Comparison of ENCODE assay signal across 31 cellular contexts in genomic region chr6:47149070-47149469, GRCh38.
"Had no signal": no experiment of that assay in that cellular context is flagged by ENCODE, and none has a peak within 500 bp of the region (broad histone marks: within the 10 kb centered on the region; RNA-seq: fewer than 3 reads in every experiment).

No MANE protein-coding gene starts in this region.

- ATAC-seq: activated CD4-positive, alpha-beta T cell treated with anti-CD3 and anti-CD28 coated beads for 36 hours; activated CD8-positive, alpha-beta memory T cell treated with anti-CD3 and anti-CD28 coated beads, Interleukin-2, amount 10 ng/mL, durations not matched to agents 7 days and 5 days; activated CD8-positive, alpha-beta T cell treated with anti-CD3 and anti-CD28 coated beads, Interleukin-2, amount 10 ng/mL, durations not matched to agents 7 days and 5 days; activated naive CD4-positive, alpha-beta T cell treated with anti-CD3 and anti-CD28 coated beads, Interleukin-2, amount 50 U/mL, for 72 hours; heart left ventricle had no signal

- H3K4me3 Mint-ChIP-seq: activated CD4-positive, alpha-beta memory T cell treated with anti-CD3 and anti-CD28 coated beads for 36 hours; activated CD4-positive, alpha-beta T cell treated with anti-CD3 and anti-CD28 coated beads for 36 hours; activated CD4-positive, alpha-beta T cell treated with anti-CD3 and anti-CD28 coated beads, Interleukin-2, amount 10 ng/mL, durations not matched to agents 24 days and 14 days; activated CD8-positive, alpha-beta memory T cell treated with anti-CD3 and anti-CD28 coated beads, Interleukin-2, amount 10 ng/mL, durations not matched to agents 7 days and 5 days; activated CD8-positive, alpha-beta T cell treated with anti-CD3 and anti-CD28 coated beads, Interleukin-2, amount 10 ng/mL, durations not matched to agents 7 days and 5 days; activated naive CD4-positive, alpha-beta T cell treated with anti-CD3 and anti-CD28 coated beads, Interleukin-2, amount 10 ng/mL, durations not matched to agents 7 days and 5 days; activated naive CD8-positive, alpha-beta T cell treated with anti-CD3 and anti-CD28 coated beads, Interleukin-2, amount 10 ng/mL, durations not matched to agents 7 days and 5 days; activated T-helper 1 cell treated with anti-CD3 and anti-CD28 coated beads, Interleukin-12 subunit alpha, Interleukin-12 subunit beta, Interleukin-2, Interleukin-4 antibody, amounts not matched to agents 30 ng/mL and 10 ng/mL and 1 ng/mL, durations not matched to agents 14 hours and 24 hours and 36 hours; brain had no signal

- H3K27ac Mint-ChIP-seq: activated CD4-positive, alpha-beta memory T cell treated with anti-CD3 and anti-CD28 coated beads for 36 hours; activated CD4-positive, alpha-beta T cell treated with anti-CD3 and anti-CD28 coated beads for 36 hours; activated CD4-positive, alpha-beta T cell treated with anti-CD3 and anti-CD28 coated beads, Interleukin-2, amount 10 ng/mL, durations not matched to agents 24 days and 14 days; activated CD8-positive, alpha-beta memory T cell treated with anti-CD3 and anti-CD28 coated beads, Interleukin-2, amount 10 ng/mL, durations not matched to agents 7 days and 5 days; activated CD8-positive, alpha-beta T cell treated with anti-CD3 and anti-CD28 coated beads, Interleukin-2, amount 10 ng/mL, durations not matched to agents 7 days and 5 days; activated naive CD4-positive, alpha-beta T cell treated with anti-CD3 and anti-CD28 coated beads, Interleukin-2, amount 10 ng/mL, durations not matched to agents 7 days and 5 days; activated naive CD4-positive, alpha-beta T cell treated with anti-CD3 and anti-CD28 coated beads, Interleukin-2, amount 50 U/mL, for 72 hours; activated naive CD8-positive, alpha-beta T cell treated with anti-CD3 and anti-CD28 coated beads, Interleukin-2, amount 10 ng/mL, durations not matched to agents 7 days and 5 days; activated T-helper 1 cell treated with anti-CD3 and anti-CD28 coated beads, Interleukin-12 subunit alpha, Interleukin-12 subunit beta, Interleukin-2, Interleukin-4 antibody, amounts not matched to agents 30 ng/mL and 10 ng/mL and 1 ng/mL, durations not matched to agents 14 hours and 24 hours and 36 hours; activated T-helper 2 cell treated with anti-CD3 and anti-CD28 coated beads, Interferon-gamma antibody, Interleukin-2, Interleukin-4, amounts not matched to agents 10 μg/mL and 5 μg/mL and 100 μg/mL, durations not matched to agents 14 hours and 24 hours and 36 hours; brain had no signal

- H3K27me3 ChIP-seq: ascending aorta, breast epithelium, cardiac muscle cell, colonic mucosa, esophagus squamous epithelium, heart left ventricle had no signal

- H3K4me1 ChIP-seq: ascending aorta, breast epithelium, colonic mucosa had no signal

- H3K36me3 ChIP-seq: ascending aorta, breast epithelium, cardiac muscle cell, colonic mucosa, esophagus squamous epithelium, heart left ventricle had no signal

- H3K9me3 ChIP-seq: ascending aorta, breast epithelium, colonic mucosa, esophagus squamous epithelium had no signal

- H3K27ac ChIP-seq: ascending aorta, breast epithelium, cardiac muscle cell, colonic mucosa, epithelial cell of prostate, esophagus squamous epithelium, heart left ventricle had no signal

- H3K36me3 Mint-ChIP-seq: activated CD4-positive, alpha-beta memory T cell treated with anti-CD3 and anti-CD28 coated beads for 36 hours; activated CD8-positive, alpha-beta memory T cell treated with anti-CD3 and anti-CD28 coated beads, Interleukin-2, amount 10 ng/mL, durations not matched to agents 7 days and 5 days; activated naive CD4-positive, alpha-beta T cell treated with anti-CD3 and anti-CD28 coated beads, Interleukin-2, amount 10 ng/mL, durations not matched to agents 7 days and 5 days; activated naive CD4-positive, alpha-beta T cell treated with anti-CD3 and anti-CD28 coated beads, Interleukin-2, amount 50 U/mL, for 72 hours; activated naive CD8-positive, alpha-beta T cell treated with anti-CD3 and anti-CD28 coated beads, Interleukin-2, amount 10 ng/mL, durations not matched to agents 7 days and 5 days; brain had no signal

- DNase-seq: activated CD4-positive, alpha-beta memory T cell treated with anti-CD3 and anti-CD28 coated beads for 36 hours; activated CD4-positive, alpha-beta T cell treated with anti-CD3 and anti-CD28 coated beads for 36 hours; activated CD4-positive, alpha-beta T cell treated with anti-CD3 and anti-CD28 coated beads, Interleukin-2, amount 10 ng/mL, durations not matched to agents 24 days and 14 days; activated CD4-positive, CD25-positive, alpha-beta regulatory T cell; activated CD4-positive, CD25-positive, alpha-beta regulatory T cell treated with anti-CD3 and anti-CD28 coated beads, Interleukin-2, amount 50 U/mL, for 72 hours; activated CD8-positive, alpha-beta memory T cell treated with anti-CD3 and anti-CD28 coated beads, Interleukin-2, amount 10 ng/mL, durations not matched to agents 7 days and 5 days; activated CD8-positive, alpha-beta memory T cell treated with anti-CD3 and anti-CD28 coated beads, Interleukin-2, amount 50 U/mL, for 4 hours; activated CD8-positive, alpha-beta T cell treated with anti-CD3 and anti-CD28 coated beads, Interleukin-2, amount 10 ng/mL, durations not matched to agents 7 days and 5 days; activated effector memory CD4-positive, alpha-beta T cell treated with anti-CD3 and anti-CD28 coated beads, Interleukin-2, amount 50 U/mL, for 16 hours; activated naive CD4-positive, alpha-beta T cell treated with anti-CD3 and anti-CD28 coated beads, Interleukin-2, amount 10 ng/mL, durations not matched to agents 7 days and 5 days; activated naive CD8-positive, alpha-beta T cell treated with anti-CD3 and anti-CD28 coated beads, Interleukin-2, amount 10 ng/mL, durations not matched to agents 7 days and 5 days; activated T-cell treated with anti-CD3 and anti-CD28 coated beads, Interleukin-2, amount 50 U/mL, for 1 hour; activated T-cell treated with anti-CD3 and anti-CD28 coated beads, Interleukin-2, amount 50 U/mL, for 48 hours; central memory CD4-positive, alpha-beta T cell; cerebellar nuclear complex; colonic mucosa; effector CD8-positive, alpha-beta T cell; esophagus squamous epithelium; foreskin fibroblast; glutamatergic neuron; heart left ventricle; T-helper 1 cell; T-helper 2 cell had no signal

- H3K27me3 Mint-ChIP-seq: activated CD4-positive, alpha-beta T cell treated with anti-CD3 and anti-CD28 coated beads for 36 hours; activated CD8-positive, alpha-beta memory T cell treated with anti-CD3 and anti-CD28 coated beads, Interleukin-2, amount 10 ng/mL, durations not matched to agents 7 days and 5 days; brain had no signal

- H3K4me3 ChIP-seq: ascending aorta, breast epithelium, cardiac muscle cell, colonic mucosa, esophagus squamous epithelium, heart left ventricle had no signal

- H3K4me1 Mint-ChIP-seq: activated CD4-positive, alpha-beta T cell treated with anti-CD3 and anti-CD28 coated beads for 36 hours; activated CD4-positive, alpha-beta T cell treated with anti-CD3 and anti-CD28 coated beads, Interleukin-2, amount 10 ng/mL, durations not matched to agents 24 days and 14 days; activated CD8-positive, alpha-beta memory T cell treated with anti-CD3 and anti-CD28 coated beads, Interleukin-2, amount 10 ng/mL, durations not matched to agents 7 days and 5 days; activated naive CD4-positive, alpha-beta T cell treated with anti-CD3 and anti-CD28 coated beads, Interleukin-2, amount 10 ng/mL, durations not matched to agents 7 days and 5 days; activated naive CD8-positive, alpha-beta T cell treated with anti-CD3 and anti-CD28 coated beads, Interleukin-2, amount 10 ng/mL, durations not matched to agents 7 days and 5 days had no signal
